19 cellular contexts compared by ENCODE assay signal in the genomic region with DNA sequence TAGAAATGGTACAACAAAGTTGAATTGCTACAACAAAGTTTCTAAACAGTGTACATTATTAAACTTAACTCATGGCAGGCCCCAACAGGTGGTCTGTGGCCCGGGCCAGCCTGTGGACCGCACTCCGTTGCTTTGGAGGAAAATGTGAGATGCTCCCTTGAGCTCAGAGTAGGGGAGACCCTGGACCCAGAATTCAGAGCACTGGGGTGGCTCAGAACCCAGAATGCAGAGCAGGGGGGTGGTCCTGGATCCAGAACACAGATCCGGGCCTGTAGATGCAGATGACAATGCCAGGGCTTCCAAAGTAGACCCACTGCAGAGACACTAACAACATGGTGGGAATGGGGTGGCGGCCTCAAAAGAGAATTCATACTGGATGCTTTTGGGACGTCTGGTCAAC.
"Had no signal": no experiment of that assay in that cellular context is flagged by ENCODE, and none has a peak within 500 bp of the region (broad histone marks: within the 10 kb centered on the region; RNA-seq: fewer than 3 reads in every experiment).

No MANE protein-coding gene starts in this region.

- H3K4me3 ChIP-seq: ascending aorta, body of pancreas, MG63 had no signal

- DNase-seq: activated B cell treated with CpG ODN at 0.5 μM for 24 hours; activated CD4-positive, alpha-beta T cell treated with anti-CD3 and anti-CD28 coated beads for 1 hour; activated CD4-positive, alpha-beta T cell treated with anti-CD3 and anti-CD28 coated beads, Interleukin-2, amount 10 ng/mL, durations not matched to agents 24 days and 14 days; activated CD4-positive, alpha-beta T cell treated with anti-CD3 and anti-CD28 coated beads, Interleukin-2, amount 50 U/mL, for 48 hours; activated naive CD4-positive, alpha-beta T cell; activated T-cell treated with anti-CD3 and anti-CD28 coated beads, Interleukin-2, amount 50 U/mL, for 72 hours; body of pancreas; MG63; NCI-H1105; NCI-H1436; NCI-H1694 treated with DMSO at 0.1 percent for 48 hours; NCI-H2081; NCI-H446; NCI-H524; SHP77 treated with DMSO at 0.1 percent for 48 hours; T-helper 17 cell; T-helper 9 cell had no signal

- H3K36me3 ChIP-seq: ascending aorta, MG63 had no signal

- H3K27ac ChIP-seq: ascending aorta, body of pancreas, KMS-11 had no signal

- H3K9me3 ChIP-seq: MG63 had no signal

- ATAC-seq: activated T-cell treated with anti-CD3 and anti-CD28 coated beads, Interleukin-2, amount 50 U/mL, for 72 hours; body of pancreas; T-helper 17 cell had no signal

- H3K4me1 ChIP-seq: ascending aorta, body of pancreas had no signal

- H3K27me3 ChIP-seq: ascending aorta, body of pancreas, MG63 had no signal
